ENCODE assay signal across 20 cellular contexts in genomic region chr9:108333406-108334031, GRCh38.
DNase-seq lines count a peak whose midpoint lies in the region; ATAC-seq, FAIRE-seq and TF ChIP-seq lines count a peak whose summit lies in the region.
"Had no signal": no experiment of that assay in that cellular context is flagged by ENCODE, and none has a peak within 500 bp of the region (broad histone marks: within the 10 kb centered on the region; RNA-seq: fewer than 3 reads in every experiment).

No MANE protein-coding gene starts in this region.

- no peaks in the 10 kb centered on the region for H3K4me1 Mint-ChIP-seq in activated T-helper 1 cell treated with anti-CD3 and anti-CD28 coated beads, Interleukin-12 subunit alpha, Interleukin-12 subunit beta, Interleukin-2, Interleukin-4 antibody, amounts not matched to agents 30 ng/mL and 10 ng/mL and 1 ng/mL, durations not matched to agents 14 hours and 24 hours and 36 hours (ENCODE audit: low read depth)
- H3K4me1 Mint-ChIP-seq: B cell had no signal

- H3K27ac ChIP-seq in left ventricle myocardium inferior (replicated peaks) (no peak overlapping the region), HepG2 (ENCODE audit: extremely low read length, insufficient read depth, low read length) (peak overlapping the region; percentile 24)
- H3K27ac ChIP-seq: Peyer's patch had no signal

- peaks cover 10% of the 10 kb centered on the region for H3K9me3 Mint-ChIP-seq in activated T-helper 1 cell treated with anti-CD3 and anti-CD28 coated beads, Interleukin-12 subunit alpha, Interleukin-12 subunit beta, Interleukin-2, Interleukin-4 antibody, amounts not matched to agents 30 ng/mL and 10 ng/mL and 1 ng/mL, durations not matched to agents 14 hours and 24 hours and 36 hours

- ATAC-seq in left ventricle myocardium superior (peak; percentile 26), HepG2 (peak; percentile 98), HG02970 (IDR thresholded peaks at IDR 0.05; ENCODE audit: low FRiP score, unreplicated experiment) (no peak)
- ATAC-seq: HCT116, Right ventricle myocardium inferior had no signal

- intact Hi-C loops in left ventricle myocardium superior (cut with micrococcal nuclease) (no loop called here), left ventricle myocardium inferior (cut with micrococcal nuclease) (no loop called here), HepG2 (cut with micrococcal nuclease; ENCODE audit: unreplicated experiment) (no loop called here)
- intact Hi-C loops in activated T-helper 1 cell treated with anti-CD3 and anti-CD28 coated beads, Interleukin-12 subunit alpha, Interleukin-12 subunit beta, Interleukin-2, Interleukin-4 antibody, amounts not matched to agents 30 ng/mL and 10 ng/mL and 1 ng/mL, durations not matched to agents 14 hours and 24 hours and 36 hours (cut with micrococcal nuclease) = no loop called here

- POLR2A ChIA-PET in HepG2 (lab: Yijun Ruan, JAX) = no interaction called here

- H3K4me3 ChIP-seq in left ventricle myocardium inferior (no peak overlapping the region), HepG2 (replicated peaks in 1 of 3; ENCODE audit: insufficient read depth in 1 of 3, low read depth in 2 of 3, low read length in 3 of 3) (no peak overlapping the region)
- H3K4me3 ChIP-seq: Peyer's patch had no signal

- H3K36me3 ChIP-seq in left ventricle myocardium inferior (no peaks in the 10 kb centered on the region), HepG2 (replicated peaks in 1 of 2; ENCODE audit: control insufficient read depth in 1 of 2, insufficient read depth in 2 of 2, low read length in 2 of 2) (no peaks in the 10 kb centered on the region)
- H3K36me3 ChIP-seq: Peyer's patch had no signal

- FAIRE-seq in HepG2 (lab: Jason Lieb, UNC) (peak; percentile 34), RCC 7860 (lab: Jason Lieb, UNC) (no peak)
- FAIRE-seq: G401.6 had no signal

- H3K4me2 ChIP-seq in HepG2 (ENCODE audit: low read depth, low read length) = 0 out of 2 replicates have a peak overlapping the region, but pooled peaks have one; percentile 10

- no peaks in the 10 kb centered on the region for H3K27me3 Mint-ChIP-seq in activated T-helper 1 cell treated with anti-CD3 and anti-CD28 coated beads, Interleukin-12 subunit alpha, Interleukin-12 subunit beta, Interleukin-2, Interleukin-4 antibody, amounts not matched to agents 30 ng/mL and 10 ng/mL and 1 ng/mL, durations not matched to agents 14 hours and 24 hours and 36 hours (ENCODE audit: insufficient read depth)
- H3K27me3 Mint-ChIP-seq: B cell had no signal

- in situ Hi-C loops in HepG2 (cut with HindIII; ENCODE audit: extremely low pct_ligation_motif_present, low pct_unique_long_range_greater_than_20kb) = no loop called here

- no peaks in the 10 kb centered on the region for H4K20me1 ChIP-seq in HepG2 (ENCODE audit: insufficient read depth, low read length)

- no peak for TF ChIP-seq RAD21 in HepG2 (CRISPR knock-in tag; IDR thresholded peaks at IDR 0.05)

- no peak overlapping the region for H3K9ac ChIP-seq in HepG2 (ENCODE audit: insufficient read depth, low read depth, low read length)

- H3K79me2 ChIP-seq in HepG2 (ENCODE audit: insufficient read depth, low read length) = no peaks in the 10 kb centered on the region

- no peaks in the 10 kb centered on the region for H3K27me3 ChIP-seq in left ventricle myocardium inferior (ENCODE audit: low read depth)
- no peaks in the 10 kb centered on the region; a peak in 1 of 5 replicates for H3K27me3 ChIP-seq in HepG2 (ENCODE audit: control insufficient read depth in 1 of 2, insufficient read depth in 2 of 2, low read length in 2 of 2)
- H3K27me3 ChIP-seq: Peyer's patch had no signal

- no peak for DNase-seq in left ventricle myocardium superior
- no peak for DNase-seq in left ventricle myocardium inferior
- peak; percentile 1 for DNase-seq in astrocyte of the hippocampus (ENCODE audit: low read depth, low spot score)
- DNase-seq in HepG2 (ENCODE audit: low spot score) = peak; percentile 23
- no peak for DNase-seq in activated T-helper 1 cell treated with anti-CD3 and anti-CD28 coated beads, Interleukin-12 subunit alpha, Interleukin-12 subunit beta, Interleukin-2, Interleukin-4 antibody, amounts not matched to agents 30 ng/mL and 10 ng/mL and 1 ng/mL, durations not matched to agents 14 hours and 24 hours and 36 hours (ENCODE audit: low spot score)
- no peak for DNase-seq in GM19240 (ENCODE audit: insufficient read length, low spot score)
- no peak for DNase-seq in RCC 7860 (ENCODE audit: low spot score)
- DNase-seq: COR-L47, DMS 273 treated with DMSO at 0.1 percent for 48 hours, DND-41, IMR-90, NCI-H187, NCI-H2107, NCI-H345, Peyer's patch had no signal

- H3K9me3 ChIP-seq in left ventricle myocardium inferior (replicated peaks) (peaks cover 12% of the 10 kb centered on the region), HepG2 (ENCODE audit: low read length) (0 out of 2 replicates have a peak, but pooled peaks cover under 1% of the 10 kb centered on the region)
- H3K9me3 ChIP-seq: Peyer's patch had no signal

- no peaks in the 10 kb centered on the region for H3K36me3 Mint-ChIP-seq in activated T-helper 1 cell treated with anti-CD3 and anti-CD28 coated beads, Interleukin-12 subunit alpha, Interleukin-12 subunit beta, Interleukin-2, Interleukin-4 antibody, amounts not matched to agents 30 ng/mL and 10 ng/mL and 1 ng/mL, durations not matched to agents 14 hours and 24 hours and 36 hours (ENCODE audit: low read depth)

- no peak overlapping the region for H3K27ac Mint-ChIP-seq in activated T-helper 1 cell treated with anti-CD3 and anti-CD28 coated beads, Interleukin-12 subunit alpha, Interleukin-12 subunit beta, Interleukin-2, Interleukin-4 antibody, amounts not matched to agents 30 ng/mL and 10 ng/mL and 1 ng/mL, durations not matched to agents 14 hours and 24 hours and 36 hours
- H3K27ac Mint-ChIP-seq: B cell had no signal

- TF ChIP-seq EP300 in HepG2 (IDR thresholded peaks at IDR 0.05; ENCODE audit: low read depth in 2 of 2, low read length in 2 of 2) (no peak), HepG2 (CRISPR knock-in tag; IDR thresholded peaks at IDR 0.05; ENCODE audit: borderline replicate concordance) (no peak)

- TF ChIP-seq CTCF in left ventricle myocardium inferior (IDR thresholded peaks at IDR 0.05; ENCODE audit: borderline replicate concordance) = no peak
- no peak for TF ChIP-seq CTCF in HepG2 (CRISPR knock-in tag; IDR thresholded peaks at IDR 0.05)

- TF ChIP-seq POLR2A in HepG2 (IDR thresholded peaks at IDR 0.05; ENCODE audit: insufficient read depth in 1 of 2, low read depth in 2 of 2, low read length in 2 of 2) = no peak

- no TSS peak for BruUV-seq in HepG2 (replicated peaks; lab: Mats Ljungman, UMichigan)

- CTCF ChIA-PET in HepG2 (lab: Yijun Ruan, JAX; ENCODE audit: low intra/inter-chr PET ratio, low total read pairs) = no interaction called here

- 2% methylated on average over 3 of the region's 3 CpGs for WGBS in HepG2 (ENCODE audit: low lambda C conversion rate)

- no peak overlapping the region for H2AFZ ChIP-seq in HepG2 (ENCODE audit: low read length)

- H3K4me3 Mint-ChIP-seq in activated T-helper 1 cell treated with anti-CD3 and anti-CD28 coated beads, Interleukin-12 subunit alpha, Interleukin-12 subunit beta, Interleukin-2, Interleukin-4 antibody, amounts not matched to agents 30 ng/mL and 10 ng/mL and 1 ng/mL, durations not matched to agents 14 hours and 24 hours and 36 hours = no peak overlapping the region
- H3K4me3 Mint-ChIP-seq: B cell had no signal

- peaks cover 9% of the 10 kb centered on the region for H3K4me1 ChIP-seq in left ventricle myocardium inferior
- H3K4me1 ChIP-seq in HepG2 (ENCODE audit: insufficient read depth, low read length) = peaks cover 17% of the 10 kb centered on the region
- H3K4me1 ChIP-seq: Peyer's patch had no signal

TF ChIP-seq in HepG2, 621 proteins besides CTCF, POLR2A, EP300 and RAD21 (continues in another document):
- TF ChIP-seq RNF2 (conservative IDR thresholded peaks at IDR 0.05; ENCODE audit: low read depth) = no peak
- no peak for TF ChIP-seq MYPOP (CRISPR knock-in tag; IDR thresholded peaks at IDR 0.05)
- TF ChIP-seq NFIC (IDR thresholded peaks at IDR 0.05; ENCODE audit: low read length) = 0 out of 2 replicates have a peak, but pooled peaks have one; percentile 26
- TF ChIP-seq TBX3 (IDR thresholded peaks at IDR 0.05; ENCODE audit: borderline replicate concordance) = no peak
- TF ChIP-seq ZNF879 (CRISPR knock-in tag; IDR thresholded peaks at IDR 0.05) = no peak
- no peak for TF ChIP-seq MAFG (CRISPR knock-in tag; IDR thresholded peaks at IDR 0.05)
- no peak for TF ChIP-seq ATF6 (CRISPR knock-in tag; conservative IDR thresholded peaks at IDR 0.05)
- peak; percentile 16; the same call in 1 of the 2 replicates for TF ChIP-seq ATF7 (IDR thresholded peaks at IDR 0.05)
- no peak for TF ChIP-seq ATF7 (CRISPR knock-in tag; IDR thresholded peaks at IDR 0.05)
- peak; percentile 71 for TF ChIP-seq ONECUT2 (CRISPR knock-in tag; IDR thresholded peaks at IDR 0.05)
- TF ChIP-seq SOX6 (IDR thresholded peaks at IDR 0.05) = no peak
- TF ChIP-seq SOX6 (CRISPR knock-in tag; IDR thresholded peaks at IDR 0.05) = peak; percentile 49; the same call in 1 of the 2 replicates

Comparison
In these comparisons a context has a peak if more than half of its experiments do, and no peak if none do; other contexts are left out.
1. DNase-seq: peak in astrocyte of the hippocampus (single experiment) and HepG2 (single experiment); none in left ventricle myocardium superior (single experiment), left ventricle myocardium inferior (single experiment), activated T-helper 1 cell treated with anti-CD3 and anti-CD28 coated beads, Interleukin-12 subunit alpha, Interleukin-12 subunit beta, Interleukin-2, Interleukin-4 antibody, amounts not matched to agents 30 ng/mL and 10 ng/mL and 1 ng/mL, durations not matched to agents 14 hours and 24 hours and 36 hours (single experiment), GM19240 (single experiment) and RCC 7860 (single experiment).